Comparison of ENCODE assay signal across 1 cellular context in genomic region chr10:84176351-84176750, GRCh38.
TF ChIP-seq lines count a peak whose summit lies in the region.

No MANE protein-coding gene starts in this region.

TF ChIP-seq in GM23338, 12 proteins besides CTCF, POLR2A, EP300 and RAD21 (continued from another document):
- TF ChIP-seq ZNF462 (CRISPR knock-in tag; IDR thresholded peaks at IDR 0.05), result no peak
- TF ChIP-seq EZH2 (IDR thresholded peaks at IDR 0.05; ENCODE audit: low read depth, unreplicated experiment), result no peak
- no peak for TF ChIP-seq CREB1 (CRISPR knock-in tag; IDR thresholded peaks at IDR 0.05; ENCODE audit: low read depth)
- no peak for TF ChIP-seq ZNF331 (CRISPR knock-in tag; IDR thresholded peaks at IDR 0.05; ENCODE audit: low read depth)
- TF ChIP-seq EZH2phosphoT487 (IDR thresholded peaks at IDR 0.05; ENCODE audit: unreplicated experiment), result no peak
- TF ChIP-seq JUNB (IDR thresholded peaks at IDR 0.05; ENCODE audit: unreplicated experiment), result no peak
- TF ChIP-seq ZNF114 (CRISPR knock-in tag; IDR thresholded peaks at IDR 0.05), result no peak
- TF ChIP-seq ETS1 (IDR thresholded peaks at IDR 0.05), result no peak
- TF ChIP-seq NANOG (IDR thresholded peaks at IDR 0.05; ENCODE audit: borderline replicate concordance), result no peak
- TF ChIP-seq POLR2AphosphoS5 (IDR thresholded peaks at IDR 0.05; ENCODE audit: low read depth), result no peak
- TF ChIP-seq REST (IDR thresholded peaks at IDR 0.05; ENCODE audit: unreplicated experiment), result no peak
TF ChIP-seq in GM23338: peak in this region for 0.
